ENCODE assay signal across 8 cellular contexts in the genomic region with DNA sequence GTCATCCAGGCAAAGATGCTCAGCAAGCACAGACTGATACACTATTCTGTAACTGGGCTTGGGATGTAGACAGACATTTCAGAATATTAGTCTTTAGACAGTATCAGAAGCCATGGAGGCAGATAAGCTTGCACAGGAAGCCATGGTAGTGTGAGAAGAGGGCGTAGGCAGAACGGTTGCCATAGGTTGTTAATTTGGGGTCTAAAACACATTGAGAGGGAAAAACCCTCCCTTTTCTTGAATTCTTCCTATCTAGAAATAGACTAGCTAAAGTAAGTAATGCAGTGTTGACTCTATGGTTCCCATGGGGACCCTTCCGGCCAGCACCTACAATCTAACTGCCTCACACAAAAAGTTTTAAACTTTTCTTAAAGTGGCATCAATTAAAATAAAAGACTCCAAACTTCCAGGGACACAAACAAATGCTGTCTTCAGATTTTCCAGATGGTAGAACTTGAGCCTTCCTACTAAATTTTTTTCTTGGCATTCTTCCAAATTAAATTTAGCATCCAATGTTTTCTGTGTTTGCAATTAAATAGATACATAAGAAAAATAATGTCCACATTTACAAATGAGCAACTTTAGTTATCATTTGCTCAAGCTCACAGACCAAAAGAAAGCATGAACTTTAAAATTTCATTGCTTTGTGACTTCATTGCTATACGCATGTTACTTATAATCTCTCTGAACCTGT. TPM values are rescaled to one million over a fixed set of nuclear protein-coding genes. Genes with fewer than 3 reads are reported as not detected.
DNase-seq lines count a peak whose midpoint lies in the region; ATAC-seq and TF ChIP-seq lines count a peak whose summit lies in the region.

No MANE protein-coding gene starts in this region.

- no peak for DNase-seq in activated naive CD4-positive, alpha-beta T cell treated with anti-CD3 and anti-CD28 coated beads, Interleukin-2, amount 10 ng/mL, durations not matched to agents 7 days and 5 days
- no peak for DNase-seq in activated naive CD4-positive, alpha-beta T cell treated with anti-CD3 and anti-CD28 coated beads, Interleukin-2, amount 50 U/mL, for 72 hours (ENCODE audit: low spot score in 2 of 2)
- DNase-seq in activated B cell treated with CpG ODN at 0.5 μM for 24 hours, result no peak
- no peak for DNase-seq in tibial artery
- no peak for DNase-seq in NOMO-1 (lab: John Stamatoyannopoulos, UW; ENCODE audit: unreplicated experiment in 2 of 2)

- intact Hi-C loops in activated B cell treated with CpG ODN at 0.5 μM for 24 hours (cut with micrococcal nuclease), result no loop called here
- intact Hi-C loops in tibial artery (cut with DNase I; ENCODE audit: low total_unique reads), result no loop called here

- H3K4me3 ChIP-seq in iPS-18a (ENCODE audit: low read length) (peak overlapping the region; percentile 79), tibial artery (peak overlapping the region; percentile 84 to 94)

- CTCF ChIA-PET in activated naive CD4-positive, alpha-beta T cell treated with anti-CD3 and anti-CD28 coated beads, Interleukin-2, amount 10 ng/mL, durations not matched to agents 7 days and 5 days (lab: Charles Lee), result interaction anchor here (0.8 to 1.3 kb wide), 2 partner anchors 34 to 338 kb away, joined by 4 to 7 read pairs; no protein-coding TSS in a partner anchor
- CTCF ChIA-PET in activated B cell treated with CpG ODN at 0.5 μM for 24 hours (lab: Charles Lee), result no interaction called here

- H3K9me3 Mint-ChIP-seq in activated naive CD4-positive, alpha-beta T cell treated with anti-CD3 and anti-CD28 coated beads, Interleukin-2, amount 10 ng/mL, durations not matched to agents 7 days and 5 days, result no peaks in the 10 kb centered on the region
- no peaks in the 10 kb centered on the region for H3K9me3 Mint-ChIP-seq in activated naive CD4-positive, alpha-beta T cell treated with anti-CD3 and anti-CD28 coated beads, Interleukin-2, amount 50 U/mL, for 72 hours
- no peaks in the 10 kb centered on the region for H3K9me3 Mint-ChIP-seq in activated B cell treated with CpG ODN at 0.5 μM for 24 hours

- no peaks in the 10 kb centered on the region for H3K27me3 Mint-ChIP-seq in activated naive CD4-positive, alpha-beta T cell treated with anti-CD3 and anti-CD28 coated beads, Interleukin-2, amount 10 ng/mL, durations not matched to agents 7 days and 5 days
- H3K27me3 Mint-ChIP-seq in activated B cell treated with CpG ODN at 0.5 μM for 24 hours, result no peaks in the 10 kb centered on the region

- H3K27me3 ChIP-seq in iPS-18a (ENCODE audit: control insufficient read depth, insufficient read depth, low read length) (no peaks in the 10 kb centered on the region), tibial artery (no peaks in the 10 kb centered on the region)

- H3K4me1 ChIP-seq in iPS-18a (ENCODE audit: control insufficient read depth, low read depth, low read length), result peaks cover 13% of the 10 kb centered on the region
- peaks cover 0 to 37% (median 24%) of the 10 kb centered on the region in 4 donors for H3K4me1 ChIP-seq in tibial artery

- peaks cover 31% of the 10 kb centered on the region for H3K4me1 Mint-ChIP-seq in activated naive CD4-positive, alpha-beta T cell treated with anti-CD3 and anti-CD28 coated beads, Interleukin-2, amount 10 ng/mL, durations not matched to agents 7 days and 5 days
- H3K4me1 Mint-ChIP-seq in activated B cell treated with CpG ODN at 0.5 μM for 24 hours, result peaks cover 28% of the 10 kb centered on the region

- peak overlapping the region; percentile 86 for H3K4me3 Mint-ChIP-seq in activated naive CD4-positive, alpha-beta T cell treated with anti-CD3 and anti-CD28 coated beads, Interleukin-2, amount 10 ng/mL, durations not matched to agents 7 days and 5 days
- peak overlapping the region; percentile 9 for H3K4me3 Mint-ChIP-seq in activated B cell treated with CpG ODN at 0.5 μM for 24 hours

- H3K9me3 ChIP-seq in iPS-18a (ENCODE audit: control insufficient read depth, low read depth, low read length) (no peaks in the 10 kb centered on the region), tibial artery (no peaks in the 10 kb centered on the region)

- H3K9ac ChIP-seq in iPS-18a (ENCODE audit: low read length), result peak overlapping the region; percentile 97

- peaks cover 40% of the 10 kb centered on the region for H3K36me3 ChIP-seq in iPS-18a (ENCODE audit: control insufficient read depth, low read depth, low read length)
- peaks cover 20 to 32% (median 23%) of the 10 kb centered on the region in 3 donors for H3K36me3 ChIP-seq in tibial artery

- H3K27ac Mint-ChIP-seq in activated naive CD4-positive, alpha-beta T cell treated with anti-CD3 and anti-CD28 coated beads, Interleukin-2, amount 10 ng/mL, durations not matched to agents 7 days and 5 days, result peak overlapping the region; percentile 93
- peak overlapping the region in 1 of 2 donors; percentile 95 for H3K27ac Mint-ChIP-seq in activated naive CD4-positive, alpha-beta T cell treated with anti-CD3 and anti-CD28 coated beads, Interleukin-2, amount 50 U/mL, for 72 hours
- no peak overlapping the region for H3K27ac Mint-ChIP-seq in activated B cell treated with CpG ODN at 0.5 μM for 24 hours

- no peak for ATAC-seq in activated naive CD4-positive, alpha-beta T cell treated with anti-CD3 and anti-CD28 coated beads, Interleukin-2, amount 50 U/mL, for 72 hours
- ATAC-seq in activated B cell treated with CpG ODN at 0.5 μM for 24 hours (ENCODE audit: low read depth), result no peak
- no peak for ATAC-seq in GM18870 (IDR thresholded peaks at IDR 0.05; ENCODE audit: unreplicated experiment)
- no peak for ATAC-seq in HG02852 (IDR thresholded peaks at IDR 0.05; ENCODE audit: unreplicated experiment)

- POLR2A ChIA-PET in activated B cell treated with CpG ODN at 0.5 μM for 24 hours (lab: Charles Lee), result interaction anchor here (0.6 to 2.5 kb wide), 4 partner anchors 8 to 35 kb away, joined by 3 to 70 read pairs (median 15); partner anchors contain the start of gene PLEKHA3

- no peak for TF ChIP-seq CTCF in activated B cell treated with CpG ODN at 0.5 μM for 24 hours (IDR thresholded peaks at IDR 0.05)
- no peak for TF ChIP-seq CTCF in tibial artery (IDR thresholded peaks at IDR 0.05)

- H3K27ac ChIP-seq in iPS-18a (ENCODE audit: low read length) (no peak overlapping the region), tibial artery (peak overlapping the region; percentile 96 to 97)

- peaks cover 28% of the 10 kb centered on the region for H3K36me3 Mint-ChIP-seq in activated naive CD4-positive, alpha-beta T cell treated with anti-CD3 and anti-CD28 coated beads, Interleukin-2, amount 10 ng/mL, durations not matched to agents 7 days and 5 days
- peaks cover 29 to 31% of the 10 kb centered on the region in 2 donors for H3K36me3 Mint-ChIP-seq in activated naive CD4-positive, alpha-beta T cell treated with anti-CD3 and anti-CD28 coated beads, Interleukin-2, amount 50 U/mL, for 72 hours
- H3K36me3 Mint-ChIP-seq in activated B cell treated with CpG ODN at 0.5 μM for 24 hours (ENCODE audit: low read depth), result peaks cover 43% of the 10 kb centered on the region

RNA-seq across cellular contexts. Expression of gene PRKRA, which starts 1.9 kb away (rescaled TPM):
- 100 to 1,000 TPM in 1 of 2 donors, 10 to 100 TPM in 1; 57.2 to 144 TPM for total RNA-seq in activated naive CD4-positive, alpha-beta T cell treated with anti-CD3 and anti-CD28 coated beads, Interleukin-2, amount 50 U/mL, for 72 hours
- 49.6 and 61.3 TPM in 2 replicates for total RNA-seq in activated B cell treated with CpG ODN at 0.5 μM for 24 hours

RNA-seq across cellular contexts. Expression of gene PJVK, which starts 2.1 kb away (rescaled TPM):
- total RNA-seq in activated naive CD4-positive, alpha-beta T cell treated with anti-CD3 and anti-CD28 coated beads, Interleukin-2, amount 50 U/mL, for 72 hours, result 1 to 10 TPM; 1.7 to 4.5 TPM
- total RNA-seq in activated B cell treated with CpG ODN at 0.5 μM for 24 hours, result 2.0 and 3.1 TPM in 2 replicates

RNA-seq across cellular contexts. Expression of gene FKBP7, which starts 29.3 kb away (rescaled TPM):
- total RNA-seq in activated naive CD4-positive, alpha-beta T cell treated with anti-CD3 and anti-CD28 coated beads, Interleukin-2, amount 50 U/mL, for 72 hours, result 1 to 10 TPM; 1.6 to 2.8 TPM
- 0.44 and 0.64 TPM in 2 replicates for total RNA-seq in activated B cell treated with CpG ODN at 0.5 μM for 24 hours

RNA-seq across cellular contexts. Expression of gene PLEKHA3, which starts 31.1 kb away (rescaled TPM):
- 10 to 100 TPM; 20.4 to 34.1 TPM for total RNA-seq in activated naive CD4-positive, alpha-beta T cell treated with anti-CD3 and anti-CD28 coated beads, Interleukin-2, amount 50 U/mL, for 72 hours
- total RNA-seq in activated B cell treated with CpG ODN at 0.5 μM for 24 hours, result 28.3 and 29.6 TPM in 2 replicates
